ENCODE assay signal across 8 cellular contexts in the genomic region with DNA sequence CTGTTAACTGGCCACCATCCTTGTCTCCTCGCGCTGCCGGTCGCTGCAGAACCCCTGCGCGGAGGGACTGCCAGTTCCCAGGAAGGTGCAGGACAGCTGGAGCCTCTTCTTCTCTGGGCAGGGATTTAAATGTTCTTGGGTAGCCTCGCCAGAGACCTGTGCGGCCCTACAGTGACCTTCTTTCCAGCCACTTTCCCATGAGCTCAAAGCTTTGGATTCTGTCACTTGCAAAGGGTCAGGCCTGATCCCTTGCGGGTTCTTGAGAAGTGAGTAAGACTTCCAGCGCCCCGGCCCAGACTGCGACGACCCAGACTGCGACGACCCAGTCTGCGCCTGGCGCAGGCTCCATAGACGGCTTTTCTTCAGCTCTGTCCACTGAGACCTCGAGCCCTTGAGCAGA. TPM values are rescaled to one million over a fixed set of nuclear protein-coding genes. Genes with fewer than 3 reads are reported as not detected.
DNase-seq lines count a peak whose midpoint lies in the region; ATAC-seq and TF ChIP-seq lines count a peak whose summit lies in the region.

No MANE protein-coding gene starts in this region.

- peak overlapping the region; percentile 99 for H3K4me3 Mint-ChIP-seq in activated naive CD8-positive, alpha-beta T cell treated with anti-CD3 and anti-CD28 coated beads, Interleukin-2, amount 10 ng/mL, durations not matched to agents 7 days and 5 days

- peak overlapping the region; percentile 98 for H3K27ac Mint-ChIP-seq in activated naive CD8-positive, alpha-beta T cell treated with anti-CD3 and anti-CD28 coated beads, Interleukin-2, amount 10 ng/mL, durations not matched to agents 7 days and 5 days

- H3K27ac ChIP-seq in RWPE1 (peak overlapping the region; percentile 97), thymus (ENCODE audit: low read depth) (peak overlapping the region; percentile 99)

- H3K9me3 ChIP-seq in mononuclear cell (ENCODE audit: low read depth, low read length) (no peaks in the 10 kb centered on the region), thymus (ENCODE audit: control insufficient read depth) (no peaks in the 10 kb centered on the region)

- peaks cover 65% of the 10 kb centered on the region for H3K4me1 ChIP-seq in mononuclear cell (ENCODE audit: insufficient read depth, low read length)
- H3K4me1 ChIP-seq in thymus (ENCODE audit: control insufficient read depth, insufficient read depth, low read length), result peaks cover 41% of the 10 kb centered on the region

- no peaks in the 10 kb centered on the region for H3K27me3 ChIP-seq in mononuclear cell (ENCODE audit: insufficient read depth, low read length)
- H3K27me3 ChIP-seq in thymus (ENCODE audit: control insufficient read depth, insufficient read depth), result no peaks in the 10 kb centered on the region

- WGBS in thymus, result 90% methylated on average over 19 of the region's 19 CpGs

- no peak for ATAC-seq in activated naive CD8-positive, alpha-beta T cell treated with anti-CD3 and anti-CD28 coated beads, Interleukin-2, amount 10 ng/mL, durations not matched to agents 7 days and 5 days (ENCODE audit: low read depth)
- ATAC-seq in HG03097 (IDR thresholded peaks at IDR 0.05; ENCODE audit: low FRiP score, unreplicated experiment) (no peak), GM21390 (IDR thresholded peaks at IDR 0.05; ENCODE audit: unreplicated experiment) (no peak), GM18520 (IDR thresholded peaks at IDR 0.05; ENCODE audit: unreplicated experiment) (no peak)

- TF ChIP-seq CTCF in RWPE1 (conservative IDR thresholded peaks at IDR 0.05; ENCODE audit: low read depth), result no peak

- POLR2A ChIA-PET in RWPE1 (lab: Yijun Ruan, JAX; ENCODE audit: low non-redundant PET), result no interaction called here
- POLR2A ChIA-PET in activated naive CD8-positive, alpha-beta T cell treated with anti-CD3 and anti-CD28 coated beads, Interleukin-2, amount 10 ng/mL, durations not matched to agents 7 days and 5 days (lab: Charles Lee), result interaction anchor here (0.7 to 10.5 kb wide), 17 partner anchors 9 to 345 kb away, joined by 3 to 296 read pairs (median 3); a partner anchor contains a TSS

- CTCF ChIA-PET in RWPE1 (lab: Yijun Ruan, JAX), result no interaction called here

- H3K4me1 Mint-ChIP-seq in activated naive CD8-positive, alpha-beta T cell treated with anti-CD3 and anti-CD28 coated beads, Interleukin-2, amount 10 ng/mL, durations not matched to agents 7 days and 5 days, result peaks cover 48% of the 10 kb centered on the region

- peaks cover 62% of the 10 kb centered on the region for H3K36me3 Mint-ChIP-seq in activated naive CD8-positive, alpha-beta T cell treated with anti-CD3 and anti-CD28 coated beads, Interleukin-2, amount 10 ng/mL, durations not matched to agents 7 days and 5 days

- H3K9me3 Mint-ChIP-seq in activated naive CD8-positive, alpha-beta T cell treated with anti-CD3 and anti-CD28 coated beads, Interleukin-2, amount 10 ng/mL, durations not matched to agents 7 days and 5 days, result no peaks in the 10 kb centered on the region

- H3K4me3 ChIP-seq in mononuclear cell (ENCODE audit: low read length) (peak overlapping the region; percentile 99), thymus (ENCODE audit: low read length) (peak overlapping the region; percentile 88)

- H3K27me3 Mint-ChIP-seq in activated naive CD8-positive, alpha-beta T cell treated with anti-CD3 and anti-CD28 coated beads, Interleukin-2, amount 10 ng/mL, durations not matched to agents 7 days and 5 days, result no peaks in the 10 kb centered on the region

- DNase-seq in RWPE1 (ENCODE audit: low spot score), result no peak
- DNase-seq in activated naive CD8-positive, alpha-beta T cell treated with anti-CD3 and anti-CD28 coated beads, Interleukin-2, amount 10 ng/mL, durations not matched to agents 7 days and 5 days, result peak; percentile 54
- DNase-seq in NCI-H2227 treated with DMSO at 0.1 percent for 48 hours (lab: John Stamatoyannopoulos, UW), result no peak

- no peaks in the 10 kb centered on the region for H3K36me3 ChIP-seq in thymus (ENCODE audit: control insufficient read depth, insufficient read depth)

RNA-seq across cellular contexts. Expression of a gene that starts 1.4 kb away (rescaled TPM):
- total RNA-seq in activated naive CD8-positive, alpha-beta T cell treated with anti-CD3 and anti-CD28 coated beads, Interleukin-2, amount 10 ng/mL, durations not matched to agents 7 days and 5 days, result 100 to 1,000 TPM; 239 to 249 TPM
- 47.8 TPM for total RNA-seq in mononuclear cell
- 24.8 TPM for polyA plus RNA-seq in thymus

RNA-seq across cellular contexts. Expression of a gene that starts 47.3 kb away (rescaled TPM):
- not detected for total RNA-seq in activated naive CD8-positive, alpha-beta T cell treated with anti-CD3 and anti-CD28 coated beads, Interleukin-2, amount 10 ng/mL, durations not matched to agents 7 days and 5 days
- total RNA-seq in mononuclear cell, result not detected
- polyA plus RNA-seq in thymus, result 0.09 TPM
